In the genomic region with DNA sequence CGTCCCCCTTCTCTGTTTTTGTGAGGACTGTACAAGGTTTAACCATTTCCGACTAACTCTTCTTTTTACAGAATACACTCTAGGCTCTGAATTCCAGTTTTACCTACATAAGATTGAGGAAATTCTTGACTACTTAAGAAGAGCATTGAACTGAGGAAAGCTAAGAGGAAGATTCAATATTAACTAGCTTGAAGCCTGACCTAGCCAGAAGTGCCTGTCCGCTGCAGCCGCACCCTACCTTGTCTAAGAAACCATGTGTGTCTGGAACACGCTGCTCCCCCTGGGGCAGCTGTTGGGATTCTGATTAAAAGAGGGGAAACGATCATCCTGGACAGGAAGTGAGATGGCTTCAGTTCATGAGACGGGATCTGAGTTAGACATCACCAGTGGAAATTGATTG, we compare ENCODE assay signal across 25 cellular contexts. TPM values are rescaled to one million over a fixed set of nuclear protein-coding genes. Genes with fewer than 3 reads are reported as not detected.
"Had no signal": no experiment of that assay in that cellular context is flagged by ENCODE, and none has a peak within 500 bp of the region (broad histone marks: within the 10 kb centered on the region; RNA-seq: fewer than 3 reads in every experiment).

No MANE protein-coding gene starts in this region.

- H3K36me3 Mint-ChIP-seq: naive B cell; stimulated activated memory B cell treated with anti-CD40 and anti-IgM and Interleukin-4, amounts not matched to agents 10 μg/mL and 1 μg/mL and 100 μg/mL, for 72 hours had no signal

- H3K4me3 ChIP-seq: heart left ventricle, prostate gland, spleen, tibial nerve had no signal

- H3K9ac ChIP-seq: parathyroid adenoma had no signal

- H3K79me2 ChIP-seq: parathyroid adenoma had no signal

- H3K9me3 Mint-ChIP-seq: dendritic cell treated with granulocyte-macrophage colony-stimulating factor and Interleukin-4, amounts not matched to agents 40 ng/mL and 50 ng/mL, for 4 days; naive B cell; stimulated activated memory B cell treated with anti-CD40 and anti-IgM and Interleukin-4, amounts not matched to agents 10 μg/mL and 1 μg/mL and 100 μg/mL, for 72 hours; stimulated activated naive CD8-positive, alpha-beta T cell treated with anti-CD3 and anti-CD28 coated beads, Interleukin-15, Interleukin-2, amounts not matched to agents 100 ng/mL and 50 ng/mL, for 24 hours had no signal

- H3K27ac Mint-ChIP-seq: dendritic cell treated with granulocyte-macrophage colony-stimulating factor and Interleukin-4, amounts not matched to agents 40 ng/mL and 50 ng/mL, for 4 days; nephron; stimulated activated memory B cell treated with anti-CD40 and anti-IgM and Interleukin-4, amounts not matched to agents 10 μg/mL and 1 μg/mL and 100 μg/mL, for 72 hours; stimulated activated naive CD8-positive, alpha-beta T cell treated with anti-CD3 and anti-CD28 coated beads, Interleukin-15, Interleukin-2, amounts not matched to agents 100 ng/mL and 50 ng/mL, for 24 hours had no signal

- H2AFZ ChIP-seq: parathyroid adenoma had no signal

- H3K27me3 Mint-ChIP-seq: stimulated activated naive CD8-positive, alpha-beta T cell treated with anti-CD3 and anti-CD28 coated beads, Interleukin-15, Interleukin-2, amounts not matched to agents 100 ng/mL and 50 ng/mL, for 24 hours had no signal

- H3K27ac ChIP-seq: heart left ventricle, parathyroid adenoma, prostate gland, spleen, tibial nerve had no signal

- H3K4me1 Mint-ChIP-seq: nephron had no signal

- H3K9me3 ChIP-seq: heart left ventricle, prostate gland, spleen, tibial nerve had no signal

- ATAC-seq: heart left ventricle; sciatic nerve; stimulated activated memory B cell treated with anti-CD40 and anti-IgM and Interleukin-4, amounts not matched to agents 10 μg/mL and 1 μg/mL and 100 μg/mL, for 72 hours had no signal

- H3K4me1 ChIP-seq: heart left ventricle, parathyroid adenoma, prostate gland, tibial nerve had no signal

- H3K27me3 ChIP-seq: heart left ventricle, spleen, tibial nerve had no signal

- H3K36me3 ChIP-seq: heart left ventricle, prostate gland, spleen, tibial nerve had no signal

- DNase-seq: foreskin melanocyte; heart left ventricle; hippocampal formation; mesendoderm; naive B cell; occipital lobe; retina; stimulated activated CD4-positive, alpha-beta T cell treated with anti-CD3 and anti-CD28 coated beads, Interleukin-15, amount 100 ng/mL, for 24 hours; stimulated activated CD4-positive, alpha-beta T cell treated with anti-CD3 and anti-CD28 coated beads, Interleukin-4, amount 100 ng/mL, for 24 hours had no signal

- H3K4me3 Mint-ChIP-seq: dendritic cell treated with granulocyte-macrophage colony-stimulating factor and Interleukin-4, amounts not matched to agents 40 ng/mL and 50 ng/mL, for 4 days; naive B cell; nephron; stimulated activated memory B cell treated with anti-CD40 and anti-IgM and Interleukin-4, amounts not matched to agents 10 μg/mL and 1 μg/mL and 100 μg/mL, for 72 hours; stimulated activated naive CD8-positive, alpha-beta T cell treated with anti-CD3 and anti-CD28 coated beads, Interleukin-15, Interleukin-2, amounts not matched to agents 100 ng/mL and 50 ng/mL, for 24 hours had no signal

RNA-seq across cellular contexts. Expression of a gene that starts 28.9 kb away (rescaled TPM):
- total RNA-seq: heart left ventricle, kidney epithelial cell, liver, lung microvascular endothelial cell, occipital lobe, prostate gland, sciatic nerve, skeletal muscle tissue, temporal lobe, tibial nerve, ureter had no signal
- polyA plus RNA-seq: heart left ventricle, liver had no signal

RNA-seq across cellular contexts. Expression of a gene that starts 51.7 kb away (rescaled TPM):
- total RNA-seq: kidney epithelial cell, liver, lung microvascular endothelial cell, occipital lobe, prostate gland, sciatic nerve, skeletal muscle tissue, spleen, temporal lobe, tibial nerve, ureter had no signal
- polyA plus RNA-seq: esophagus, liver, spleen had no signal
